ENCODE assay signal across 14 cellular contexts in genomic region chrX:154729439-154729838, GRCh38. TPM values are rescaled to one million over a fixed set of nuclear protein-coding genes. Genes with fewer than 3 reads are reported as not detected.
DNase-seq lines count a peak whose midpoint lies in the region; ATAC-seq and TF ChIP-seq lines count a peak whose summit lies in the region.
"Had no signal": no experiment of that assay in that cellular context is flagged by ENCODE, and none has a peak within 500 bp of the region (broad histone marks: within the 10 kb centered on the region; RNA-seq: fewer than 3 reads in every experiment).

No MANE protein-coding gene starts in this region.

- no peak for TF ChIP-seq POLR2A in esophagus squamous epithelium (IDR thresholded peaks at IDR 0.05)

- H3K27ac ChIP-seq in esophagus squamous epithelium, result peak overlapping the region in 3 of 4 donors; percentile 51 to 84 (median 77)
- H3K27ac ChIP-seq in psoas muscle, result peak overlapping the region; percentile 67
- no peak overlapping the region for H3K27ac ChIP-seq in A673 (ENCODE audit: low read depth, low read length, poor library complexity, severe bottlenecking)
- H3K27ac ChIP-seq in naive thymus-derived CD4-positive, alpha-beta T cell (ENCODE audit: low read depth, low read length), result no peak overlapping the region

- H3K9me3 ChIP-seq in esophagus squamous epithelium, result no peaks in the 10 kb centered on the region
- H3K9me3 ChIP-seq in psoas muscle, result no peaks in the 10 kb centered on the region
- H3K9me3 ChIP-seq in A673 (ENCODE audit: low read depth, low read length, poor library complexity, severe bottlenecking), result no peaks in the 10 kb centered on the region
- no peaks in the 10 kb centered on the region for H3K9me3 ChIP-seq in naive thymus-derived CD4-positive, alpha-beta T cell (ENCODE audit: control insufficient read depth in 2 of 3, low read length in 3 of 3)
- H3K9me3 ChIP-seq: right lobe of liver had no signal

- WGBS in esophagus squamous epithelium, 2 donors, result 66 to 92% methylated on average over 2 to 3 of the region's 3 CpGs
- 60 to 91% (median 73%) methylated on average over 3 of the region's 3 CpGs for WGBS in psoas muscle, 3 donors

- H3K27me3 Mint-ChIP-seq in CD14-positive monocyte (ENCODE audit: low read depth in 3 of 3), result no peaks in the 10 kb centered on the region
- peaks cover 0 to 8% of the 10 kb centered on the region in 2 donors for H3K27me3 Mint-ChIP-seq in T-cell
- H3K27me3 Mint-ChIP-seq in naive thymus-derived CD4-positive, alpha-beta T cell, result no peaks in the 10 kb centered on the region
- H3K27me3 Mint-ChIP-seq: CD4-positive, CD25-positive, alpha-beta regulatory T cell had no signal

- BruUV-seq in A673 (replicated peaks; lab: Mats Ljungman, UMichigan), result no TSS peak

- POLR2A ChIA-PET in T-cell (lab: Charles Lee), result interaction anchor here in 1 of 2 donors (0.5 kb wide), 1 partner anchor 19 kb away, joined by 3 read pairs; no protein-coding TSS in a partner anchor
- POLR2A ChIA-PET in A673 (lab: Charles Lee; ENCODE audit: low non-redundant PET), result no interaction called here
- POLR2A ChIA-PET in naive thymus-derived CD4-positive, alpha-beta T cell (lab: Charles Lee), result interaction anchor here (1.0 kb wide), 1 partner anchor 9 kb away, joined by 3 read pairs; no protein-coding TSS in a partner anchor

- no peak for TF ChIP-seq CTCF in CD14-positive monocyte (IDR thresholded peaks at IDR 0.05)
- no peak for TF ChIP-seq CTCF in esophagus squamous epithelium (IDR thresholded peaks at IDR 0.05)
- TF ChIP-seq CTCF in psoas muscle (IDR thresholded peaks at IDR 0.05), result no peak
- no peak for TF ChIP-seq CTCF in A673 (conservative IDR thresholded peaks at IDR 0.05; ENCODE audit: low read depth, low read length)

- ATAC-seq in T-cell (replicated peaks in 1 of 4) (no peak), psoas muscle (no peak), HG03280 (IDR thresholded peaks at IDR 0.05; ENCODE audit: unreplicated experiment) (no peak)
- no peak for ATAC-seq in naive thymus-derived CD4-positive, alpha-beta T cell

- H3K9me3 Mint-ChIP-seq in CD14-positive monocyte (peaks cover 0 to 3% (median 0%) of the 10 kb centered on the region in 7 donors), T-cell (no peaks in the 10 kb centered on the region)
- H3K9me3 Mint-ChIP-seq in naive thymus-derived CD4-positive, alpha-beta T cell, result peaks cover 0 to 1% (median 0%) of the 10 kb centered on the region in 11 donors
- H3K9me3 Mint-ChIP-seq: CD4-positive, CD25-positive, alpha-beta regulatory T cell had no signal

- H3K4me3 ChIP-seq in esophagus squamous epithelium (no peak overlapping the region), psoas muscle (no peak overlapping the region), A673 (ENCODE audit: low read depth, low read length, poor library complexity, severe bottlenecking) (no peak overlapping the region)
- no peak overlapping the region for H3K4me3 ChIP-seq in naive thymus-derived CD4-positive, alpha-beta T cell (ENCODE audit: low read length)
- H3K4me3 ChIP-seq: right lobe of liver had no signal

- CTCF ChIA-PET in T-cell (lab: Charles Lee), result interaction anchor here in 1 of 2 donors (1.3 to 2.1 kb wide), 2 partner anchors 11 to 19 kb away, joined by 4 to 11 read pairs; no protein-coding TSS in a partner anchor
- CTCF ChIA-PET in A673 (lab: Charles Lee), result interaction anchor here (1.7 kb wide), 1 partner anchor 19 kb away, joined by 8 read pairs; no protein-coding TSS in a partner anchor
- CTCF ChIA-PET in naive thymus-derived CD4-positive, alpha-beta T cell (lab: Charles Lee), result interaction anchor here (0.5 to 1.9 kb wide), 3 partner anchors 11 to 113 kb away, joined by 3 to 8 read pairs (median 4); no protein-coding TSS in a partner anchor

- H3K36me3 ChIP-seq in esophagus squamous epithelium (no peaks in the 10 kb centered on the region), psoas muscle (ENCODE audit: insufficient read depth in 1 of 2, low read depth in 1 of 2) (no peaks in the 10 kb centered on the region), A673 (ENCODE audit: insufficient read depth, low read length, poor library complexity, severe bottlenecking) (no peaks in the 10 kb centered on the region)
- H3K36me3 ChIP-seq in naive thymus-derived CD4-positive, alpha-beta T cell (ENCODE audit: control insufficient read depth in 2 of 3, insufficient read depth in 3 of 3, low read length in 3 of 3), result no peaks in the 10 kb centered on the region
- H3K36me3 ChIP-seq: right lobe of liver had no signal

- H3K4me1 Mint-ChIP-seq in CD14-positive monocyte (peaks cover 98% of the 10 kb centered on the region), T-cell (peaks cover 52 to 98% (median 81%) of the 10 kb centered on the region in 3 donors)
- peaks cover 32 to 96% (median 61%) of the 10 kb centered on the region in 7 donors for H3K4me1 Mint-ChIP-seq in naive thymus-derived CD4-positive, alpha-beta T cell

- H3K27me3 ChIP-seq in esophagus squamous epithelium (no peaks in the 10 kb centered on the region), psoas muscle (ENCODE audit: insufficient read depth in 3 of 3, low read length in 2 of 3) (no peaks in the 10 kb centered on the region), A673 (replicated peaks; ENCODE audit: insufficient read depth, low read depth, low read length, poor library complexity) (no peaks in the 10 kb centered on the region)
- no peaks in the 10 kb centered on the region for H3K27me3 ChIP-seq in naive thymus-derived CD4-positive, alpha-beta T cell (ENCODE audit: control insufficient read depth in 2 of 2, insufficient read depth in 2 of 2, low read length in 2 of 2)
- H3K27me3 ChIP-seq: right lobe of liver had no signal

- peak overlapping the region in 6 of 7 donors; percentile 9 to 96 (median 84) for H3K27ac Mint-ChIP-seq in CD14-positive monocyte
- H3K27ac Mint-ChIP-seq in T-cell, result peak overlapping the region; percentile 49 to 72
- peak overlapping the region in 3 of 9 donors; percentile 20 to 63 (median 60) for H3K27ac Mint-ChIP-seq in naive thymus-derived CD4-positive, alpha-beta T cell

- H3K4me1 ChIP-seq in esophagus squamous epithelium (peaks cover 7 to 77% (median 46%) of the 10 kb centered on the region in 3 donors), psoas muscle (peaks cover 58% of the 10 kb centered on the region), A673 (ENCODE audit: insufficient read depth, low read length, poor library complexity, severe bottlenecking) (no peaks in the 10 kb centered on the region)
- peaks cover 24 to 64% of the 10 kb centered on the region in 2 donors for H3K4me1 ChIP-seq in naive thymus-derived CD4-positive, alpha-beta T cell (ENCODE audit: control insufficient read depth in 2 of 2, insufficient read depth in 2 of 2, low read length in 2 of 2)

- H3K36me3 Mint-ChIP-seq in CD14-positive monocyte (peaks cover 5 to 14% of the 10 kb centered on the region in 2 donors), T-cell (peaks cover 4% of the 10 kb centered on the region)
- H3K36me3 Mint-ChIP-seq in naive thymus-derived CD4-positive, alpha-beta T cell, result peaks cover 0 to 24% (median 0%) of the 10 kb centered on the region in 5 donors
- H3K36me3 Mint-ChIP-seq: CD4-positive, CD25-positive, alpha-beta regulatory T cell had no signal

- intact Hi-C loops in CD14-positive monocyte (cut with micrococcal nuclease), result no loop called here
- intact Hi-C loops in esophagus squamous epithelium (cut with DNase I), result no loop called here
- intact Hi-C loops in psoas muscle (cut with DNase I), result no loop called here
- intact Hi-C loops in A673 (cut with micrococcal nuclease; ENCODE audit: unreplicated experiment), result loop anchor here (10.0 kb wide), 1 partner anchor 115 kb away; the partner anchor contains the start of gene CTAG1B
- intact Hi-C loops in naive thymus-derived CD4-positive, alpha-beta T cell (cut with micrococcal nuclease), result no loop called here

- H3K4me3 Mint-ChIP-seq in CD14-positive monocyte (no peak overlapping the region), T-cell (no peak overlapping the region)
- no peak overlapping the region for H3K4me3 Mint-ChIP-seq in naive thymus-derived CD4-positive, alpha-beta T cell
- H3K4me3 Mint-ChIP-seq: CD4-positive, CD25-positive, alpha-beta regulatory T cell had no signal

- no peak for DNase-seq in CD14-positive monocyte (ENCODE audit: low spot score)
- no peak for DNase-seq in T-cell
- DNase-seq in esophagus squamous epithelium (lab: John Stamatoyannopoulos, UW), result no peak
- DNase-seq in psoas muscle, result no peak
- DNase-seq in NOMO-1 treated with DMSO at 0.1 percent for 48 hours (lab: John Stamatoyannopoulos, UW; ENCODE audit: unreplicated experiment), result no peak
- DNase-seq in A673 (ENCODE audit: low spot score), result no peak
- no peak for DNase-seq in naive thymus-derived CD4-positive, alpha-beta T cell
- DNase-seq: activated CD4-positive, alpha-beta T cell treated with anti-CD3 and anti-CD28 coated beads, Interleukin-2, amount 50 U/mL, for 4 hours; CD4-positive, CD25-positive, alpha-beta regulatory T cell; effector CD4-positive, alpha-beta T cell; KG1; midbrain; right lobe of liver had no signal

RNA-seq across cellular contexts. Expression of gene GAB3, which starts 21.4 kb away (rescaled TPM):
- polyA plus RNA-seq in CD14-positive monocyte (1 to 10 TPM; 6.2 to 9.5 TPM), psoas muscle (1 to 10 TPM in 1 of 3 donors, under 1 TPM in 2; 0.61 to 3.2 (median 0.65) TPM)
- total RNA-seq in T-cell (10 to 100 TPM in 4 of 5 donors, 1 to 10 TPM in 1; 9.1 to 26.2 (median 18.4) TPM), esophagus squamous epithelium (1 to 10 TPM in 3 of 4 donors, under 1 TPM in 1; 0.61 to 4.4 (median 1.8) TPM), psoas muscle (1 to 10 TPM; 1.0 to 3.4 (median 1.4) TPM), A673 (2021) (0.09 and 0.31 TPM in 2 replicates)
- total RNA-seq in naive thymus-derived CD4-positive, alpha-beta T cell, result 10 to 100 TPM in 2 of 5 experiments, 1 to 10 TPM in 3; 4.9 to 28.5 (median 6.3) TPM
- polyA plus RNA-seq in naive thymus-derived CD4-positive, alpha-beta T cell, result 1 to 10 TPM in 1 of 2 donors, under 1 TPM in 1; 0.77 to 1.7 TPM

RNA-seq across cellular contexts. Expression of gene DKC1, which starts 33.2 kb away (rescaled TPM):
- polyA plus RNA-seq in CD14-positive monocyte (10 to 100 TPM; 14.1 to 17.0 TPM), psoas muscle (10 to 100 TPM; 23.4 to 61.0 (median 38.2) TPM)
- total RNA-seq in T-cell (10 to 100 TPM; 56.5 to 63.2 (median 58.5) TPM), esophagus squamous epithelium (10 to 100 TPM; 41.5 to 86.2 (median 49.5) TPM), psoas muscle (10 to 100 TPM; 21.2 to 45.5 (median 34.6) TPM), A673 (2021) (138 and 158 TPM in 2 replicates)
- total RNA-seq in naive thymus-derived CD4-positive, alpha-beta T cell, result 10 to 100 TPM; 50.5 to 75.0 (median 66.5) TPM
- polyA plus RNA-seq in naive thymus-derived CD4-positive, alpha-beta T cell, result 10 to 100 TPM; 35.4 to 52.4 TPM

Comparison
In these comparisons a context has a peak if more than half of its experiments do, and no peak if none do; other contexts are left out.
1. H3K27ac ChIP-seq: peak in esophagus squamous epithelium (3 of 4) and psoas muscle (single experiment); none in A673 (single experiment) and naive thymus-derived CD4-positive, alpha-beta T cell (single experiment).